ENCODE assay signal across 13 cellular contexts in genomic region chr18:35730738-35731370, GRCh38.
DNase-seq lines count a peak whose midpoint lies in the region; ATAC-seq and TF ChIP-seq lines count a peak whose summit lies in the region.
"Had no signal": no experiment of that assay in that cellular context is flagged by ENCODE, and none has a peak within 500 bp of the region (broad histone marks: within the 10 kb centered on the region; RNA-seq: fewer than 3 reads in every experiment).

No MANE protein-coding gene starts in this region.

- H2BK120ac ChIP-seq in neuronal stem cell (ENCODE audit: low read depth, low read length): no peak overlapping the region

- TF ChIP-seq POLR2A in transverse colon (IDR thresholded peaks at IDR 0.05): no peak

- H3K27ac ChIP-seq in foreskin keratinocyte: no peak overlapping the region
- H3K27ac ChIP-seq in neuronal stem cell (replicated peaks; ENCODE audit: low read length): no peak overlapping the region
- no peak overlapping the region for H3K27ac ChIP-seq in transverse colon
- H3K27ac ChIP-seq: PC-9, right lobe of liver had no signal

- H3K4me3 ChIP-seq in neuronal stem cell (ENCODE audit: low read length in 2 of 2) (no peak overlapping the region), transverse colon (no peak overlapping the region)
- H3K4me3 ChIP-seq: PC-9, right lobe of liver had no signal

- H2BK12ac ChIP-seq in neuronal stem cell (ENCODE audit: low read length): no peak overlapping the region

- H3K27me3 ChIP-seq in foreskin keratinocyte (peaks cover 19% of the 10 kb centered on the region), neuronal stem cell (ENCODE audit: control insufficient read depth in 3 of 3, insufficient read depth in 3 of 3, low read depth in 1 of 3, low read length in 3 of 3) (peaks cover 0 to 7% (median 0%) of the 10 kb centered on the region in 3 experiments), transverse colon (no peaks in the 10 kb centered on the region)
- H3K27me3 ChIP-seq: right lobe of liver had no signal

- no peak overlapping the region for H3K9ac ChIP-seq in neuronal stem cell (ENCODE audit: low read depth, low read length, poor library complexity)

- H3K4me1 ChIP-seq in foreskin keratinocyte (no peaks in the 10 kb centered on the region), neuronal stem cell (ENCODE audit: control insufficient read depth in 2 of 2, insufficient read depth in 1 of 2, low read depth in 1 of 2, low read length in 2 of 2) (no peaks in the 10 kb centered on the region), transverse colon (no peaks in the 10 kb centered on the region)
- H3K4me1 ChIP-seq: right lobe of liver had no signal

- in situ Hi-C loops in transverse colon (cut with MboI; ENCODE audit: low pct_ligation_motif_present in 1 of 4, low pct_unique_long_range_greater_than_20kb in 1 of 4, low sequenced_read_pairs in 3 of 4): loop anchor here in 1 of 4 donors (25.0 kb wide), 1 partner anchor 556 kb away; the partner anchor contains the start of gene FHOD3

- peak; percentile 6 for DNase-seq in Daoy (ENCODE audit: low read depth)
- DNase-seq in OCI-M1 (lab: John Stamatoyannopoulos, UW): peak; percentile 38
- no peak for DNase-seq in foreskin keratinocyte
- no peak for DNase-seq in neuronal stem cell (ENCODE audit: low spot score)
- DNase-seq in dedifferentiated amniotic fluid mesenchymal stem cell (ENCODE audit: extremely low spot score): no peak
- no peak for DNase-seq in transverse colon
- no peak for DNase-seq in NCI-H2107 (lab: John Stamatoyannopoulos, UW)
- DNase-seq: activated CD4-positive, alpha-beta T cell treated with anti-CD3 and anti-CD28 coated beads, Interleukin-2, amount 50 U/mL, for 4 hours; activated T-cell treated with anti-CD3 and anti-CD28 coated beads, Interleukin-2, amount 50 U/mL, for 72 hours; NCI-H2171; PC-9; right lobe of liver had no signal

- H4K8ac ChIP-seq in neuronal stem cell (ENCODE audit: low read depth, low read length): no peak overlapping the region

- H3K36me3 ChIP-seq in neuronal stem cell (replicated peaks in 1 of 2; ENCODE audit: control insufficient read depth in 2 of 2, insufficient read depth in 2 of 2, low read length in 2 of 2) (no peaks in the 10 kb centered on the region), transverse colon (no peaks in the 10 kb centered on the region)
- H3K36me3 ChIP-seq: right lobe of liver had no signal

- no peak overlapping the region for H2BK15ac ChIP-seq in neuronal stem cell (ENCODE audit: low read length)

- H3K9me3 ChIP-seq in neuronal stem cell (replicated peaks in 1 of 2; ENCODE audit: control insufficient read depth in 2 of 2, insufficient read depth in 1 of 2, low read depth in 1 of 2, low read length in 2 of 2) (no peaks in the 10 kb centered on the region), transverse colon (no peaks in the 10 kb centered on the region)
- H3K9me3 ChIP-seq: right lobe of liver had no signal

- intact Hi-C loops in transverse colon (cut with DNase I; ENCODE audit: low total_unique reads): no loop called here

- TF ChIP-seq EP300 in transverse colon (IDR thresholded peaks at IDR 0.05; ENCODE audit: low read depth): no peak

- no peaks in the 10 kb centered on the region for H3K79me1 ChIP-seq in neuronal stem cell (ENCODE audit: low read depth, low read length)

- H3K14ac ChIP-seq in neuronal stem cell (ENCODE audit: low read length): no peak overlapping the region

- no peak overlapping the region for H4K91ac ChIP-seq in neuronal stem cell (ENCODE audit: low read depth, low read length, poor library complexity)

- H2AFZ ChIP-seq in neuronal stem cell (ENCODE audit: low read length): no peak overlapping the region
- H2AFZ ChIP-seq: PC-9 had no signal

- no peak for TF ChIP-seq CTCF in foreskin keratinocyte (conservative IDR thresholded peaks at IDR 0.05)
- no peak for TF ChIP-seq CTCF in transverse colon (IDR thresholded peaks at IDR 0.05)

- H3K18ac ChIP-seq in neuronal stem cell (ENCODE audit: low read length): peak overlapping the region; percentile 15

- no peak overlapping the region for H3K23ac ChIP-seq in neuronal stem cell (ENCODE audit: low read depth, low read length, poor library complexity)

- WGBS in neuronal stem cell (ENCODE audit: extremely low coverage in 2 of 2, insufficient read length in 2 of 2, insufficient replicate concordance in 1 of 2), 2 donors: no CpG with 5 or more reads among the region's 12 CpGs
- WGBS in transverse colon (ENCODE audit: low coverage in 1 of 2), 2 donors: 85 to 91% methylated on average over 5 to 12 of the region's 12 CpGs

- H3K4ac ChIP-seq in neuronal stem cell (ENCODE audit: low read length): no peak overlapping the region

- ATAC-seq in foreskin keratinocyte (peak; percentile 25), GM21723 (IDR thresholded peaks at IDR 0.05; ENCODE audit: unreplicated experiment) (no peak)
- ATAC-seq: activated T-cell treated with anti-CD3 and anti-CD28 coated beads, Interleukin-2, amount 50 U/mL, for 72 hours had no signal

- no peak overlapping the region for H2BK5ac ChIP-seq in neuronal stem cell (ENCODE audit: low read length)

- no peak overlapping the region for H3K4me2 ChIP-seq in neuronal stem cell (ENCODE audit: insufficient read depth, low read length, poor library complexity, severe bottlenecking)

- H2AK5ac ChIP-seq in neuronal stem cell (ENCODE audit: low read depth, low read length): no peak overlapping the region

Comparison
In these comparisons a context has a peak if more than half of its experiments do, and no peak if none do; other contexts are left out.
1. DNase-seq: peak in Daoy (single experiment) and OCI-M1 (single experiment); none in foreskin keratinocyte (0 of 2), neuronal stem cell (single experiment), dedifferentiated amniotic fluid mesenchymal stem cell (single experiment), transverse colon (single experiment) and NCI-H2107 (single experiment).